ENCODE assay signal across 8 cellular contexts in genomic region chr7:106865130-106866115, GRCh38.
DNase-seq lines count a peak whose midpoint lies in the region; ATAC-seq lines count a peak whose summit lies in the region.

Gene PIK3CG (plus strand): TSS chr7:106865282. CDS start chr7:106867562, 2,280 bp downstream.

- no peaks in the 10 kb centered on the region for H3K27me3 Mint-ChIP-seq in T-helper 1 cell treated with Interleukin-12 subunit alpha and Interleukin-12 subunit beta and Interleukin-4 antibody, amounts not matched to agents 30 μg/mL and 1 μg/mL, for 36 hours (ENCODE audit: low read depth)

- ATAC-seq in HG03097 (IDR thresholded peaks at IDR 0.05; ENCODE audit: low FRiP score, unreplicated experiment): peak; percentile 73

- DNase-seq in activated gamma-delta T cell treated with Interleukin-2 at 50 U/mL for 16 hours: peak; percentile 22
- no peak for DNase-seq in activated gamma-delta T cell (lab: John Stamatoyannopoulos, UW)
- peak; percentile 17 for DNase-seq in inferior parietal cortex (ENCODE audit: extremely low spot score)
- DNase-seq in OCI-M2 (lab: John Stamatoyannopoulos, UW; ENCODE audit: unreplicated experiment): no peak
- DNase-seq in NCI-H2196 treated with DMSO at 0.1 percent for 48 hours (lab: John Stamatoyannopoulos, UW; ENCODE audit: unreplicated experiment): no peak
- no peak for DNase-seq in stimulated activated CD4-positive, alpha-beta T cell treated with anti-CD3 and anti-CD28 coated beads, Interleukin-4, amount 100 ng/mL, for 1 hour

- H3K9me3 Mint-ChIP-seq in T-helper 1 cell treated with Interleukin-12 subunit alpha and Interleukin-12 subunit beta and Interleukin-4 antibody, amounts not matched to agents 30 μg/mL and 1 μg/mL, for 36 hours: peaks cover 6% of the 10 kb centered on the region

- H3K27ac Mint-ChIP-seq in T-helper 1 cell treated with Interleukin-12 subunit alpha and Interleukin-12 subunit beta and Interleukin-4 antibody, amounts not matched to agents 30 μg/mL and 1 μg/mL, for 36 hours: peak within 1 kb of the TSS; percentile 92

- peaks cover 35% of the 10 kb centered on the region for H3K36me3 Mint-ChIP-seq in T-helper 1 cell treated with Interleukin-12 subunit alpha and Interleukin-12 subunit beta and Interleukin-4 antibody, amounts not matched to agents 30 μg/mL and 1 μg/mL, for 36 hours (ENCODE audit: low read depth)

- peaks cover 34% of the 10 kb centered on the region for H3K4me1 Mint-ChIP-seq in T-helper 1 cell treated with Interleukin-12 subunit alpha and Interleukin-12 subunit beta and Interleukin-4 antibody, amounts not matched to agents 30 μg/mL and 1 μg/mL, for 36 hours (ENCODE audit: low read depth)

- peak within 1 kb of the TSS; percentile 93 for H3K4me3 Mint-ChIP-seq in T-helper 1 cell treated with Interleukin-12 subunit alpha and Interleukin-12 subunit beta and Interleukin-4 antibody, amounts not matched to agents 30 μg/mL and 1 μg/mL, for 36 hours

Comparison
In these comparisons a context has a peak if more than half of its experiments do, and no peak if none do; other contexts are left out.
1. DNase-seq: peak in activated gamma-delta T cell treated with Interleukin-2 at 50 U/mL for 16 hours (single experiment) and inferior parietal cortex (single experiment); none in activated gamma-delta T cell (single experiment), OCI-M2 (single experiment), NCI-H2196 treated with DMSO at 0.1 percent for 48 hours (single experiment) and stimulated activated CD4-positive, alpha-beta T cell treated with anti-CD3 and anti-CD28 coated beads, Interleukin-4, amount 100 ng/mL, for 1 hour (single experiment).